Comparison of ENCODE assay signal across 13 cellular contexts in genomic region chr14:70709726-70710382, GRCh38.
A peak's percentile ranks its signal among the peaks of the same experiment; 100 is the strongest.
DNase-seq lines count a peak whose midpoint lies in the region; ATAC-seq, FAIRE-seq and TF ChIP-seq lines count a peak whose summit lies in the region.
"Had no signal": no experiment of that assay in that cellular context is flagged by ENCODE, and none has a peak within 500 bp of the region (broad histone marks: within the 10 kb centered on the region; RNA-seq: fewer than 3 reads in every experiment).

No MANE protein-coding gene starts in this region.

- H3K4ac ChIP-seq in trophoblast cell (ENCODE audit: low read depth, low read length) = no peak overlapping the region

- no peak overlapping the region for H3K9ac ChIP-seq in trophoblast cell (ENCODE audit: low read length)
- H3K9ac ChIP-seq: BLaER1 treated with 17β-estradiol and CSF1 and Interleukin-3, amounts not matched to agents 10 nM and 100 nM had no signal

- no peak for TF ChIP-seq POLR2A in ovary (IDR thresholded peaks at IDR 0.05)

- H3K4me1 ChIP-seq in trophoblast cell (ENCODE audit: control insufficient read depth in 1 of 2, insufficient read depth in 2 of 2, low read length in 2 of 2) (peaks cover 7 to 18% of the 10 kb centered on the region in 2 experiments), psoas muscle (no peaks in the 10 kb centered on the region), ovary (ENCODE audit: insufficient read depth) (no peaks in the 10 kb centered on the region), small intestine (ENCODE audit: control insufficient read depth in 2 of 2, insufficient read depth in 1 of 2, low read depth in 1 of 2, low read length in 1 of 2) (no peaks in the 10 kb centered on the region)

- H3K36me3 ChIP-seq in bronchial epithelial cell (ENCODE audit: control insufficient read depth, insufficient read depth, low read length) (no peaks in the 10 kb centered on the region), trophoblast cell (ENCODE audit: control insufficient read depth in 1 of 2, insufficient read depth in 2 of 2, low read length in 2 of 2) (no peaks in the 10 kb centered on the region), psoas muscle (ENCODE audit: insufficient read depth in 1 of 2, low read depth in 1 of 2) (no peaks in the 10 kb centered on the region), ovary (no peaks in the 10 kb centered on the region), small intestine (ENCODE audit: control insufficient read depth in 2 of 2, insufficient read depth in 2 of 2, low read length in 2 of 2) (no peaks in the 10 kb centered on the region)
- H3K36me3 ChIP-seq: BLaER1 treated with 17β-estradiol and CSF1 and Interleukin-3, amounts not matched to agents 10 nM and 100 nM had no signal

- H2AK5ac ChIP-seq in trophoblast cell (ENCODE audit: low read length) = no peak overlapping the region

- FAIRE-seq in HTR-8/SVneo (lab: Jason Lieb, UNC) (peak; percentile 92), bronchial epithelial cell (lab: Jason Lieb, UNC) (peak; percentile 91), small intestine (lab: Jason Lieb, UNC) (no peak)
- FAIRE-seq: colon, kidney had no signal

- peak overlapping the region; percentile 25 for H4K8ac ChIP-seq in trophoblast cell (ENCODE audit: low read depth, low read length)

- DNase-seq in HTR-8/SVneo (ENCODE audit: insufficient read length, low spot score) (no peak), NCI-H2107 treated with DMSO at 0.1 percent for 48 hours (lab: John Stamatoyannopoulos, UW; ENCODE audit: unreplicated experiment) (peak; percentile 97), bronchial epithelial cell (ENCODE audit: low read depth) (peak; percentile 81), trophoblast cell (peak in 1 of 2 donors; percentile 24), psoas muscle (no peak), ovary (no peak), small intestine (no peak)
- DNase-seq: activated naive CD8-positive, alpha-beta T cell treated with anti-CD3 and anti-CD28 coated beads, Interleukin-2, amount 10 ng/mL, durations not matched to agents 7 days and 5 days; kidney; NCI-H446 treated with DMSO at 0.1 percent for 48 hours had no signal

- no peak overlapping the region for H2BK5ac ChIP-seq in trophoblast cell (ENCODE audit: low read depth, low read length, poor library complexity)

- H3K9me3 ChIP-seq in trophoblast cell (ENCODE audit: insufficient read depth, low read depth, low read length) (no peaks in the 10 kb centered on the region), psoas muscle (no peaks in the 10 kb centered on the region), ovary (no peaks in the 10 kb centered on the region), small intestine (ENCODE audit: control insufficient read depth, low read depth) (no peaks in the 10 kb centered on the region)
- H3K9me3 ChIP-seq: BLaER1 treated with 17β-estradiol and CSF1 and Interleukin-3, amounts not matched to agents 10 nM and 100 nM had no signal

- no peak overlapping the region for H2AFZ ChIP-seq in trophoblast cell (ENCODE audit: insufficient read depth, low read length, poor library complexity)

- no peaks in the 10 kb centered on the region for H3K79me1 ChIP-seq in trophoblast cell (ENCODE audit: low read length)

- H4K91ac ChIP-seq in trophoblast cell (ENCODE audit: low read depth, low read length) = no peak overlapping the region

- WGBS in trophoblast cell (ENCODE audit: extremely low coverage, insufficient coverage, insufficient read length) = no CpG with 5 or more reads among the region's 8 CpGs
- 58 to 61% (median 58%) methylated on average over 8 of the region's 8 CpGs for WGBS in psoas muscle, 3 donors
- WGBS in ovary, 3 donors = 61 to 63% (median 62%) methylated on average over 8 of the region's 8 CpGs
- 63 to 69% (median 67%) methylated on average over 8 of the region's 8 CpGs for WGBS in small intestine, 3 donors

- TF ChIP-seq CTCF in bronchial epithelial cell (IDR thresholded peaks at IDR 0.05; ENCODE audit: insufficient read depth, low read length, severe bottlenecking) (no peak), psoas muscle (IDR thresholded peaks at IDR 0.05) (no peak), ovary (IDR thresholded peaks at IDR 0.05) (no peak)

- ATAC-seq in psoas muscle (no peak), HG02623 (IDR thresholded peaks at IDR 0.05; ENCODE audit: unreplicated experiment) (no peak)

- H3K4me3 ChIP-seq in bronchial epithelial cell (ENCODE audit: low read depth, low read length) (no peak overlapping the region), trophoblast cell (ENCODE audit: low read depth, low read length) (no peak overlapping the region), psoas muscle (no peak overlapping the region), ovary (no peak overlapping the region), small intestine (ENCODE audit: low read depth in 1 of 2, low read length in 2 of 2) (no peak overlapping the region)
- H3K4me3 ChIP-seq: BLaER1 treated with 17β-estradiol and CSF1 and Interleukin-3, amounts not matched to agents 10 nM and 100 nM had no signal

- no peaks in the 10 kb centered on the region for H3K79me2 ChIP-seq in trophoblast cell (ENCODE audit: control insufficient read depth, insufficient read depth, low read length, poor library complexity)

- H3K27me3 ChIP-seq in bronchial epithelial cell (ENCODE audit: control insufficient read depth, insufficient read depth, low read length) = no peaks in the 10 kb centered on the region
- no peaks in the 10 kb centered on the region for H3K27me3 ChIP-seq in trophoblast cell (ENCODE audit: insufficient read depth, low read length)
- peaks cover 0 to 2% (median 0%) of the 10 kb centered on the region in 3 donors for H3K27me3 ChIP-seq in psoas muscle (ENCODE audit: insufficient read depth in 3 of 3, low read length in 2 of 3)
- no peaks in the 10 kb centered on the region for H3K27me3 ChIP-seq in ovary
- no peaks in the 10 kb centered on the region for H3K27me3 ChIP-seq in small intestine (ENCODE audit: control insufficient read depth in 2 of 2, insufficient read depth in 2 of 2, low read length in 2 of 2)
- H3K27me3 ChIP-seq: BLaER1 treated with 17β-estradiol and CSF1 and Interleukin-3, amounts not matched to agents 10 nM and 100 nM had no signal

- H3K23ac ChIP-seq in trophoblast cell (ENCODE audit: low read length) = no peak overlapping the region

- intact Hi-C loops in psoas muscle (cut with DNase I) (loop anchor here (5.0 kb wide), 3 partner anchors 73 to 108 kb away; partner anchors contain the start of gene MED6 (in 1 of the 2)), ovary (cut with DNase I) (no loop called here)

- H4K12ac ChIP-seq in trophoblast cell (ENCODE audit: low read depth, low read length) = no peak overlapping the region

- no peak overlapping the region for H3K18ac ChIP-seq in trophoblast cell (ENCODE audit: low read length)

- TF ChIP-seq EP300 in ovary (IDR thresholded peaks at IDR 0.05) = no peak

- no peak overlapping the region for H2BK120ac ChIP-seq in trophoblast cell (ENCODE audit: insufficient read depth, low read length, poor library complexity)

- H3K4me2 ChIP-seq in trophoblast cell (ENCODE audit: low read length) = no peak overlapping the region
- H3K4me2 ChIP-seq: BLaER1 treated with 17β-estradiol and CSF1 and Interleukin-3, amounts not matched to agents 10 nM and 100 nM had no signal

- no peak overlapping the region for H2BK12ac ChIP-seq in trophoblast cell (ENCODE audit: low read length)

- no peak overlapping the region for H3K14ac ChIP-seq in trophoblast cell (ENCODE audit: low read length)

- H3K27ac ChIP-seq in trophoblast cell (ENCODE audit: low read depth, low read length) (no peak overlapping the region), psoas muscle (no peak overlapping the region), ovary (no peak overlapping the region), small intestine (ENCODE audit: low read depth in 1 of 2, low read length in 1 of 2) (no peak overlapping the region)
- H3K27ac ChIP-seq: BLaER1 treated with 17β-estradiol and CSF1 and Interleukin-3, amounts not matched to agents 10 nM and 100 nM had no signal

Comparison
In these comparisons a context has a peak if more than half of its experiments do, and no peak if none do; other contexts are left out.
1. DNase-seq: peak in NCI-H2107 treated with DMSO at 0.1 percent for 48 hours (single experiment) and bronchial epithelial cell (single experiment); none in HTR-8/SVneo (single experiment), psoas muscle (0 of 2), ovary (0 of 5) and small intestine (single experiment).
2. intact Hi-C loops: an anchor here in psoas muscle (5.0 kb wide); none called in ovary.